Comparison of ENCODE assay signal across 13 cellular contexts in genomic region chr2:17901246-17901645, GRCh38. TPM values are rescaled to one million over a fixed set of nuclear protein-coding genes. Genes with fewer than 3 reads are reported as not detected.
A peak's percentile ranks its signal among the peaks of the same experiment; 100 is the strongest.
DNase-seq lines count a peak whose midpoint lies in the region; ATAC-seq lines count a peak whose summit lies in the region.
"Had no signal": no experiment of that assay in that cellular context is flagged by ENCODE, and none has a peak within 500 bp of the region (broad histone marks: within the 10 kb centered on the region; RNA-seq: fewer than 3 reads in every experiment).

No MANE protein-coding gene starts in this region.

- DNase-seq in COLO668 (lab: John Stamatoyannopoulos, UW; ENCODE audit: unreplicated experiment) = peak; percentile 96
- DNase-seq in HT1080 (ENCODE audit: low read depth) = peak; percentile 29
- DNase-seq in NCI-H345 (lab: John Stamatoyannopoulos, UW) = peak; percentile 98
- peak; percentile 33 for DNase-seq in brain pericyte (ENCODE audit: low read depth, low spot score)
- no peak for DNase-seq in left lobe of liver (ENCODE audit: low spot score)
- DNase-seq: activated T-cell treated with anti-CD3 and anti-CD28 coated beads, Interleukin-2, amount 50 U/mL, for 1 hour; immature natural killer cell; natural killer cell; tibial artery had no signal

- ATAC-seq in GM21423 (IDR thresholded peaks at IDR 0.05; ENCODE audit: unreplicated experiment) = no peak
- no peak for ATAC-seq in left lobe of liver
- ATAC-seq in GM18511 (IDR thresholded peaks at IDR 0.05; ENCODE audit: unreplicated experiment) = no peak
- ATAC-seq in HG02623 (IDR thresholded peaks at IDR 0.05; ENCODE audit: unreplicated experiment) = no peak
- ATAC-seq: body of pancreas, natural killer cell had no signal

RNA-seq across cellular contexts. Expression of gene KCNS3, which starts 22.8 kb away (rescaled TPM):
- total RNA-seq in HT1080 (2014; rRNA removed; shearing (Covaris generic)) = 8.8 and 9.9 TPM in 2 replicates
- 5.7 and 5.8 TPM in 2 replicates for polyA plus RNA-seq in HT1080 (2015; cell fraction: cytosol; rRNA removed)
- polyA plus RNA-seq in HT1080 (2015; cell fraction: nucleus; rRNA removed) = 2.1 and 2.2 TPM in 2 replicates
- 4.7 TPM for total RNA-seq in left lobe of liver
- total RNA-seq: natural killer cell had no signal
- polyA plus RNA-seq: immature natural killer cell had no signal
